Comparison of ENCODE assay signal across 8 cellular contexts in genomic region chr3:141726483-141726882, GRCh38. TPM values are rescaled to one million over a fixed set of nuclear protein-coding genes. Genes with fewer than 3 reads are reported as not detected.
"Had no signal": no experiment of that assay in that cellular context is flagged by ENCODE, and none has a peak within 500 bp of the region (broad histone marks: within the 10 kb centered on the region; RNA-seq: fewer than 3 reads in every experiment).

No MANE protein-coding gene starts in this region.

- H3K27me3 Mint-ChIP-seq: IgD-negative memory B cell had no signal

- H3K27ac ChIP-seq: HL-60, KMS-11 had no signal

- H3K4me2 ChIP-seq: KMS-11 had no signal

- DNase-seq: IMR-90, KBM-7 had no signal

- FAIRE-seq: HTR-8/SVneo had no signal

- H3K9ac ChIP-seq: KMS-11 had no signal

- H3K9me3 Mint-ChIP-seq: IgD-negative memory B cell had no signal

- H3K4me1 Mint-ChIP-seq: IgD-negative memory B cell had no signal

- H3K4me3 Mint-ChIP-seq: IgD-negative memory B cell had no signal

RNA-seq across cellular contexts. Expression of gene GRK7, which starts 36.7 kb away (rescaled TPM):
- total RNA-seq: HT-29, HT1080, IMR-90 had no signal
- polyA plus RNA-seq: IgD-negative memory B cell, IMR-90 had no signal
